Comparison of ENCODE assay signal across 1 cellular context in the genomic region with DNA sequence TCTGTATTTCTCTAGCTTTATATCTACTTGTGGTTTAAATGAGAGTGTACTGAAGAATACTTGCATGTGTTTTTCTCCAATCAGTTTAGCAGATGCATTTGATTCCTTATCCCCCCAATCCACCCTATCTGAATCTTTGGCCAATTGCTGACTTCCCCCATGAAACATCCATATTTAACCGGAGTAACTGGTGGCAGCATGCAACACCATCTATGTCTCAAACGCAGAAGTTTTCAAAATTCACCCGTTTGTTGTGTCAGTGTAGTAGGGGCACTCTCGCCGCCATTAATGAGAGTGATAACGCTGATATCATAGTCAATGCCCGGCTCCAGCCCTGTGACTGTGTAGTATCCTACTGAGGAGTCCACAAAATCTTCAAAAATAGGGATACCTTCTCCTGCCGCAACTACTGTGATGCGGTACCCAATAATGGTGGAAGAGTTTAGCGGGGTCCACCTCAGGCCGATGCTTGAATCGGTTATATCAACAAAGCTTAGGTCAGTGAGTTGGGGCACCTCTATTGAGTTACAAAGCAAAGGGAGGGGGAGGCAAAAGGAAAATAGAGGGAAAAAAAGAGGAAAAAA.
TF ChIP-seq lines count a peak whose summit lies in the region.

No MANE protein-coding gene starts in this region.

TF ChIP-seq in HepG2, 621 proteins besides CTCF, POLR2A, EP300 and RAD21 (continues in another document):
- TF ChIP-seq, protein P1, sequence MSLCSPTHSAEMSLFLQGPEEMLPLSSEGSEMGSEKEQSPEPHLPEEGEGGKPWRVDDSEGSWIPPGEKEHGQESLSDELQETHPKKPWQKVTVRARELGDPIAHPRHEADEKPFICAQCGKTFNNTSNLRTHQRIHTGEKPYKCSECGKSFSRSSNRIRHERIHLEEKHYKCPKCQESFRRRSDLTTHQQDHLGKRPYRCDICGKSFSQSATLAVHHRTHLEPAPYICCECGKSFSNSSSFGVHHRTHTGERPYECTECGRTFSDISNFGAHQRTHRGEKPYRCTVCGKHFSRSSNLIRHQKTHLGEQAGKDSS (CRISPR knock-in tag; IDR thresholded peaks at IDR 0.05; ENCODE audit: borderline replicate concordance, low read depth) = no peak
- TF ChIP-seq SIN3B (IDR thresholded peaks at IDR 0.05; ENCODE audit: low read length) = no peak
- no peak for TF ChIP-seq ZNF205 (CRISPR knock-in tag; IDR thresholded peaks at IDR 0.05)
- no peak for TF ChIP-seq PTBP1 (IDR thresholded peaks at IDR 0.05; ENCODE audit: low read depth, low read length, poor library complexity, severe bottlenecking)
- TF ChIP-seq BRCA1 (CRISPR knock-in tag; IDR thresholded peaks at IDR 0.05) = no peak
- TF ChIP-seq DMAP1 (CRISPR knock-in tag; IDR thresholded peaks at IDR 0.05) = no peak
- TF ChIP-seq HNRNPL (IDR thresholded peaks at IDR 0.05; ENCODE audit: low read depth, low read length) = no peak
- TF ChIP-seq ZNF501 (CRISPR knock-in tag; IDR thresholded peaks at IDR 0.05) = no peak
- TF ChIP-seq, protein P2, sequence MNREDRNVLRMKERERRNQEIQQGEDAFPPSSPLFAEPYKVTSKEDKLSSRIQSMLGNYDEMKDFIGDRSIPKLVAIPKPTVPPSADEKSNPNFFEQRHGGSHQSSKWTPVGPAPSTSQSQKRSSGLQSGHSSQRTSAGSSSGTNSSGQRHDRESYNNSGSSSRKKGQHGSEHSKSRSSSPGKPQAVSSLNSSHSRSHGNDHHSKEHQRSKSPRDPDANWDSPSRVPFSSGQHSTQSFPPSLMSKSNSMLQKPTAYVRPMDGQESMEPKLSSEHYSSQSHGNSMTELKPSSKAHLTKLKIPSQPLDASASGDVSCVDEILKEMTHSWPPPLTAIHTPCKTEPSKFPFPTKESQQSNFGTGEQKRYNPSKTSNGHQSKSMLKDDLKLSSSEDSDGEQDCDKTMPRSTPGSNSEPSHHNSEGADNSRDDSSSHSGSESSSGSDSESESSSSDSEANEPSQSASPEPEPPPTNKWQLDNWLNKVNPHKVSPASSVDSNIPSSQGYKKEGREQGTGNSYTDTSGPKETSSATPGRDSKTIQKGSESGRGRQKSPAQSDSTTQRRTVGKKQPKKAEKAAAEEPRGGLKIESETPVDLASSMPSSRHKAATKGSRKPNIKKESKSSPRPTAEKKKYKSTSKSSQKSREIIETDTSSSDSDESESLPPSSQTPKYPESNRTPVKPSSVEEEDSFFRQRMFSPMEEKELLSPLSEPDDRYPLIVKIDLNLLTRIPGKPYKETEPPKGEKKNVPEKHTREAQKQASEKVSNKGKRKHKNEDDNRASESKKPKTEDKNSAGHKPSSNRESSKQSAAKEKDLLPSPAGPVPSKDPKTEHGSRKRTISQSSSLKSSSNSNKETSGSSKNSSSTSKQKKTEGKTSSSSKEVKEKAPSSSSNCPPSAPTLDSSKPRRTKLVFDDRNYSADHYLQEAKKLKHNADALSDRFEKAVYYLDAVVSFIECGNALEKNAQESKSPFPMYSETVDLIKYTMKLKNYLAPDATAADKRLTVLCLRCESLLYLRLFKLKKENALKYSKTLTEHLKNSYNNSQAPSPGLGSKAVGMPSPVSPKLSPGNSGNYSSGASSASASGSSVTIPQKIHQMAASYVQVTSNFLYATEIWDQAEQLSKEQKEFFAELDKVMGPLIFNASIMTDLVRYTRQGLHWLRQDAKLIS (CRISPR knock-in tag; IDR thresholded peaks at IDR 0.05) = peak; percentile 51; the same call in 1 of the 2 replicates
- TF ChIP-seq, protein P3, sequence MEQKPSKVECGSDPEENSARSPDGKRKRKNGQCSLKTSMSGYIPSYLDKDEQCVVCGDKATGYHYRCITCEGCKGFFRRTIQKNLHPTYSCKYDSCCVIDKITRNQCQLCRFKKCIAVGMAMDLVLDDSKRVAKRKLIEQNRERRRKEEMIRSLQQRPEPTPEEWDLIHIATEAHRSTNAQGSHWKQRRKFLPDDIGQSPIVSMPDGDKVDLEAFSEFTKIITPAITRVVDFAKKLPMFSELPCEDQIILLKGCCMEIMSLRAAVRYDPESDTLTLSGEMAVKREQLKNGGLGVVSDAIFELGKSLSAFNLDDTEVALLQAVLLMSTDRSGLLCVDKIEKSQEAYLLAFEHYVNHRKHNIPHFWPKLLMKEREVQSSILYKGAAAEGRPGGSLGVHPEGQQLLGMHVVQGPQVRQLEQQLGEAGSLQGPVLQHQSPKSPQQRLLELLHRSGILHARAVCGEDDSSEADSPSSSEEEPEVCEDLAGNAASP (CRISPR knock-in tag; IDR thresholded peaks at IDR 0.05; ENCODE audit: borderline replicate concordance) = no peak
- TF ChIP-seq ZKSCAN8 (CRISPR knock-in tag; IDR thresholded peaks at IDR 0.05; ENCODE audit: borderline replicate concordance) = no peak
- TF ChIP-seq, protein P4, sequence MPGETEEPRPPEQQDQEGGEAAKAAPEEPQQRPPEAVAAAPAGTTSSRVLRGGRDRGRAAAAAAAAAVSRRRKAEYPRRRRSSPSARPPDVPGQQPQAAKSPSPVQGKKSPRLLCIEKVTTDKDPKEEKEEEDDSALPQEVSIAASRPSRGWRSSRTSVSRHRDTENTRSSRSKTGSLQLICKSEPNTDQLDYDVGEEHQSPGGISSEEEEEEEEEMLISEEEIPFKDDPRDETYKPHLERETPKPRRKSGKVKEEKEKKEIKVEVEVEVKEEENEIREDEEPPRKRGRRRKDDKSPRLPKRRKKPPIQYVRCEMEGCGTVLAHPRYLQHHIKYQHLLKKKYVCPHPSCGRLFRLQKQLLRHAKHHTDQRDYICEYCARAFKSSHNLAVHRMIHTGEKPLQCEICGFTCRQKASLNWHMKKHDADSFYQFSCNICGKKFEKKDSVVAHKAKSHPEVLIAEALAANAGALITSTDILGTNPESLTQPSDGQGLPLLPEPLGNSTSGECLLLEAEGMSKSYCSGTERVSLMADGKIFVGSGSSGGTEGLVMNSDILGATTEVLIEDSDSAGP (CRISPR knock-in tag; IDR thresholded peaks at IDR 0.05; ENCODE audit: borderline replicate concordance) = no peak
- no peak for TF ChIP-seq WIZ (CRISPR knock-in tag; IDR thresholded peaks at IDR 0.05)
- TF ChIP-seq, protein P5, sequence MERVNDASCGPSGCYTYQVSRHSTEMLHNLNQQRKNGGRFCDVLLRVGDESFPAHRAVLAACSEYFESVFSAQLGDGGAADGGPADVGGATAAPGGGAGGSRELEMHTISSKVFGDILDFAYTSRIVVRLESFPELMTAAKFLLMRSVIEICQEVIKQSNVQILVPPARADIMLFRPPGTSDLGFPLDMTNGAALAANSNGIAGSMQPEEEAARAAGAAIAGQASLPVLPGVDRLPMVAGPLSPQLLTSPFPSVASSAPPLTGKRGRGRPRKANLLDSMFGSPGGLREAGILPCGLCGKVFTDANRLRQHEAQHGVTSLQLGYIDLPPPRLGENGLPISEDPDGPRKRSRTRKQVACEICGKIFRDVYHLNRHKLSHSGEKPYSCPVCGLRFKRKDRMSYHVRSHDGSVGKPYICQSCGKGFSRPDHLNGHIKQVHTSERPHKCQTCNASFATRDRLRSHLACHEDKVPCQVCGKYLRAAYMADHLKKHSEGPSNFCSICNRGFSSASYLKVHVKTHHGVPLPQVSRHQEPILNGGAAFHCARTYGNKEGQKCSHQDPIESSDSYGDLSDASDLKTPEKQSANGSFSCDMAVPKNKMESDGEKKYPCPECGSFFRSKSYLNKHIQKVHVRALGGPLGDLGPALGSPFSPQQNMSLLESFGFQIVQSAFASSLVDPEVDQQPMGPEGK (CRISPR knock-in tag; IDR thresholded peaks at IDR 0.05) = no peak
- no peak for TF ChIP-seq FIP1L1 (IDR thresholded peaks at IDR 0.05; ENCODE audit: borderline replicate concordance, insufficient read depth, low read depth, low read length)
- 0 out of 2 replicates have a peak, but pooled peaks have one; percentile 78 for TF ChIP-seq PAF1 (CRISPR knock-in tag; IDR thresholded peaks at IDR 0.05)
- TF ChIP-seq PPARG (CRISPR knock-in tag; conservative IDR thresholded peaks at IDR 0.05) = 0 out of 2 replicates have a peak, but pooled peaks have one; percentile 5
- no peak for TF ChIP-seq KDM2A (CRISPR knock-in tag; IDR thresholded peaks at IDR 0.05; ENCODE audit: borderline replicate concordance, low read depth)
- TF ChIP-seq GTF3A (CRISPR knock-in tag; conservative IDR thresholded peaks at IDR 0.05) = no peak
- TF ChIP-seq, protein P6, sequence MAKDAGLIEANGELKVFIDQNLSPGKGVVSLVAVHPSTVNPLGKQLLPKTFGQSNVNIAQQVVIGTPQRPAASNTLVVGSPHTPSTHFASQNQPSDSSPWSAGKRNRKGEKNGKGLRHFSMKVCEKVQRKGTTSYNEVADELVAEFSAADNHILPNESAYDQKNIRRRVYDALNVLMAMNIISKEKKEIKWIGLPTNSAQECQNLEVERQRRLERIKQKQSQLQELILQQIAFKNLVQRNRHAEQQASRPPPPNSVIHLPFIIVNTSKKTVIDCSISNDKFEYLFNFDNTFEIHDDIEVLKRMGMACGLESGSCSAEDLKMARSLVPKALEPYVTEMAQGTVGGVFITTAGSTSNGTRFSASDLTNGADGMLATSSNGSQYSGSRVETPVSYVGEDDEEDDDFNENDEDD (CRISPR knock-in tag; IDR thresholded peaks at IDR 0.05; ENCODE audit: borderline replicate concordance) = no peak
- TF ChIP-seq NCOA2 (CRISPR knock-in tag; IDR thresholded peaks at IDR 0.05) = no peak
- TF ChIP-seq RBM22 (optimal IDR thresholded peaks at IDR 0.05; ENCODE audit: low read length) = peak; percentile 100
- peak; percentile 67; the same call in 1 of the 2 replicates for TF ChIP-seq POLR2AphosphoS2 (IDR thresholded peaks at IDR 0.05; ENCODE audit: low read depth, low read length)
- TF ChIP-seq, protein P7, sequence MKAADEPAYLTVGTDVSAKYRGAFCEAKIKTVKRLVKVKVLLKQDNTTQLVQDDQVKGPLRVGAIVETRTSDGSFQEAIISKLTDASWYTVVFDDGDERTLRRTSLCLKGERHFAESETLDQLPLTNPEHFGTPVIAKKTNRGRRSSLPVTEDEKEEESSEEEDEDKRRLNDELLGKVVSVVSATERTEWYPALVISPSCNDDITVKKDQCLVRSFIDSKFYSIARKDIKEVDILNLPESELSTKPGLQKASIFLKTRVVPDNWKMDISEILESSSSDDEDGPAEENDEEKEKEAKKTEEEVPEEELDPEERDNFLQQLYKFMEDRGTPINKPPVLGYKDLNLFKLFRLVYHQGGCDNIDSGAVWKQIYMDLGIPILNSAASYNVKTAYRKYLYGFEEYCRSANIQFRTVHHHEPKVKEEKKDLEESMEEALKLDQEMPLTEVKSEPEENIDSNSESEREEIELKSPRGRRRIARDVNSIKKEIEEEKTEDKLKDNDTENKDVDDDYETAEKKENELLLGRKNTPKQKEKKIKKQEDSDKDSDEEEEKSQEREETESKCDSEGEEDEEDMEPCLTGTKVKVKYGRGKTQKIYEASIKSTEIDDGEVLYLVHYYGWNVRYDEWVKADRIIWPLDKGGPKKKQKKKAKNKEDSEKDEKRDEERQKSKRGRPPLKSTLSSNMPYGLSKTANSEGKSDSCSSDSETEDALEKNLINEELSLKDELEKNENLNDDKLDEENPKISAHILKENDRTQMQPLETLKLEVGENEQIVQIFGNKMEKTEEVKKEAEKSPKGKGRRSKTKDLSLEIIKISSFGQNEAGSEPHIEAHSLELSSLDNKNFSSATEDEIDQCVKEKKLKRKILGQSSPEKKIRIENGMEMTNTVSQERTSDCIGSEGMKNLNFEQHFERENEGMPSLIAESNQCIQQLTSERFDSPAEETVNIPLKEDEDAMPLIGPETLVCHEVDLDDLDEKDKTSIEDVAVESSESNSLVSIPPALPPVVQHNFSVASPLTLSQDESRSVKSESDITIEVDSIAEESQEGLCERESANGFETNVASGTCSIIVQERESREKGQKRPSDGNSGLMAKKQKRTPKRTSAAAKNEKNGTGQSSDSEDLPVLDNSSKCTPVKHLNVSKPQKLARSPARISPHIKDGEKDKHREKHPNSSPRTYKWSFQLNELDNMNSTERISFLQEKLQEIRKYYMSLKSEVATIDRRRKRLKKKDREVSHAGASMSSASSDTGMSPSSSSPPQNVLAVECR (CRISPR knock-in tag; IDR thresholded peaks at IDR 0.05; ENCODE audit: borderline replicate concordance) = no peak
- TF ChIP-seq, protein P8, sequence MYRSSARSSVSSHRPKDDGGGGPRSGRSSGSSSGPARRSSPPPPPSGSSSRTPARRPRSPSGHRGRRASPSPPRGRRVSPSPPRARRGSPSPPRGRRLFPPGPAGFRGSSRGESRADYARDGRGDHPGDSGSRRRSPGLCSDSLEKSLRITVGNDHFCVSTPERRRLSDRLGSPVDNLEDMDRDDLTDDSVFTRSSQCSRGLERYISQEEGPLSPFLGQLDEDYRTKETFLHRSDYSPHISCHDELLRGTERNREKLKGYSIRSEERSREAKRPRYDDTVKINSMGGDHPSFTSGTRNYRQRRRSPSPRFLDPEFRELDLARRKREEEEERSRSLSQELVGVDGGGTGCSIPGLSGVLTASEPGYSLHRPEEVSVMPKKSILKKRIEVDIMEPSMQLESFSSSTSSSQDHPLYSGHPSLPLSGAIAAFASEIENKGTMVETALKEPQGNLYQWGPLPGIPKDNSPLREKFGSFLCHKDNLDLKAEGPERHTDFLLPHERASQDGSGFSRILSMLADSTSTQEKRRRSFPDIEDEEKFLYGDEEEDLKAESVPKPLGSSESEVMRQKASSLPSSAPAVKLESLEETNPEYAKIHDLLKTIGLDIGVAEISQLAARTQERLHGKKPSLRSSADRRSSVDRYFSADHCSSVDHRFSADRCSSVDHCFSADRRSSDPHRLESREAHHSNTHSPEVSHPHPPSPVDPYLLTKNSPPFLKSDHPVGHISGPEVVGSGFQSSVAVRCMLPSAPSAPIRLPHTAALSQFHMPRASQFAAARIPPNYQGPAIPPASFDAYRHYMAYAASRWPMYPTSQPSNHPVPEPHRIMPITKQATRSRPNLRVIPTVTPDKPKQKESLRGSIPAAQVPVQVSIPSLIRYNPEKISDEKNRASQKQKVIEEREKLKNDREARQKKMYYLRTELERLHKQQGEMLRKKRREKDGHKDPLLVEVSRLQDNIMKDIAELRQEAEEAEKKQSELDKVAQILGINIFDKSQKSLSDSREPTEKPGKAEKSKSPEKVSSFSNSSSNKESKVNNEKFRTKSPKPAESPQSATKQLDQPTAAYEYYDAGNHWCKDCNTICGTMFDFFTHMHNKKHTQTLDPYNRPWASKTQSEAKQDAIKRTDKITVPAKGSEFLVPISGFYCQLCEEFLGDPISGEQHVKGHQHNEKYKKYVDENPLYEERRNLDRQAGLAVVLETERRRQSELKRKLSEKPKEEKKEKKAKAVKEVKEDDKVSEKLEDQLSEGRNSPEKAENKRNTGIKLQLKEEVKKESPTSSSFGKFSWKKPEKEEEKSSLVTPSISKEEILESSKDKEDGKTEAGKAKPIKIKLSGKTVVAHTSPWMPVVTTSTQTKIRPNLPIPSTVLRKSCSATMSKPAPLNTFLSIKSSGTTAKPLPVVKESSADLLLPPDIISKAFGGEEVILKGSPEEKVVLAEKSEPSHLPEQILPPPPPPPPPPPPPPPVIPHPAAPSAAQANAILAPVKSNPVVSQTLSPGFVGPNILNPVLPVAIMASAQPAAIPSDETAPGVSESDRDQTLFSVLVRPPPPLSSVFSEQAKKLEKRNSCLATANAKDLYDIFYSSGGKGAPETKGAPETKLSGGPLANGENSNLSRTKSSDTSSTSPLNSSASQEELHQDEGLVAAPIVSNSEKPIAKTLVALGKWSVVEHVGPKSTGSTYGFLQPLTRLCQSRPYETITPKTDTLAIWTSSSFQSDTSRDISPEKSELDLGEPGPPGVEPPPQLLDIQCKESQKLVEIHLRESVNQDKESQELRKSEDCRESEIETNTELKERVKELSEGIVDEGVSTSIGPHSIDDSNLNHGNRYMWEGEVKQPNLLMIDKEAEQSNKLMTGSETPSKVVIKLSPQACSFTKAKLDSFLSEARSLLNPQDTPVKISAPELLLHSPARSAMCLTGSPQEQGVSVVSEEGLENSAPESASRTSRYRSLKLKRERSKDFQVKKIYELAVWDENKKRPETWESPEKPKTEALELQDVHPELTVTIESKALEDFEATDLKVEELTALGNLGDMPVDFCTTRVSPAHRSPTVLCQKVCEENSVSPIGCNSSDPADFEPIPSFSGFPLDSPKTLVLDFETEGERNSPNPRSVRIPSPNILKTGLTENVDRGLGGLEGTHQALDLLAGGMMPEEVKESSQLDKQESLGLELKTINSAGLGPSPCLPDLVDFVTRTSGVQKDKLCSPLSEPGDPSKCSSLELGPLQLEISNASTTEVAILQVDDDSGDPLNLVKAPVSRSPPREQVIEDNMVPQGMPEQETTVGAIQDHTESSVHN (CRISPR knock-in tag; IDR thresholded peaks at IDR 0.05) = no peak
- TF ChIP-seq GATAD2A (CRISPR knock-in tag; IDR thresholded peaks at IDR 0.05) = no peak
- no peak for TF ChIP-seq ZEB1 (IDR thresholded peaks at IDR 0.05; ENCODE audit: insufficient replicate concordance, low read depth)
- no peak for TF ChIP-seq KMT2B (CRISPR knock-in tag; IDR thresholded peaks at IDR 0.05)
